ENCODE assay signal across 1 cellular context in the genomic region with DNA sequence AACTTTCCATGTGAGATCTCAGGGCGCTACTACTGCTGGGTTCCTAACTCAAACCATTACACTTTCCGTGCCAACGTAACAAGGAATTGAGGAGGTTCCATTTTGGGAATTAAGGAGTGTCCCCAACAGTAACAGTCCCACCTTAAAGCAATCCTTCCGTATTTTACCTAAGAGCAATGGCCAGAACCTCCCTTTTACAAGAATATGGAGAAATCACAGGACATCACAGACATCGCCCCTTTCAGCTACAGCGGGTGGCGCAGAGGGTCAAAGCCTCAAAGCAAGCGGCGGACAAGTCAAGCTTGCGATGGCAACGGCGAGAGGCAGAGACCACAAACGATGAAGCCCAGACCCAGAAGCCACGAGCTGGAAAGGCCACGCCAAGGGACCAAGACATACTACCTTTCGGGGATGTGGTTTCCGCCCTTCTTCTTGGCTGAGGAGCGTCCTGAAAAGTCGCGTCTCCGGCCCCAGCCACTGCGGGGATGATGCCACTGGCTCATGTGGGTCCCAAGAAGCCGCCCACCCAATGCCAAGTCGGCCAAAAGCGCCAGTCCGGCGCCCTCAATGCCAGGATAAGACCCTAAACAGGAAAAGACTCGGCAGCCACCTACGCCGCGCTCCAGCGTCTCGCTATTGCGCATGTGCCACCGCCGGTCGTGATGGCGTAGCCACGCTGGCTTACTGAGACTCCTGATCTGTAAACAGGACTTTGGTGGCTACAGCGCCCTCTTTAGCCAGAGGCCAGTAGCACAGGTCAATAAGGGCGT.
TF ChIP-seq lines count a peak whose summit lies in the region.

Gene DUSP11 (minus strand): TSS at position 632 of the 770 bp plus-strand sequence. CDS start 129 bp downstream, at position 503.

TF ChIP-seq in HepG2, 621 proteins besides CTCF, POLR2A, EP300 and RAD21 (continued from another document and continues in another):
- TF ChIP-seq, protein P1, sequence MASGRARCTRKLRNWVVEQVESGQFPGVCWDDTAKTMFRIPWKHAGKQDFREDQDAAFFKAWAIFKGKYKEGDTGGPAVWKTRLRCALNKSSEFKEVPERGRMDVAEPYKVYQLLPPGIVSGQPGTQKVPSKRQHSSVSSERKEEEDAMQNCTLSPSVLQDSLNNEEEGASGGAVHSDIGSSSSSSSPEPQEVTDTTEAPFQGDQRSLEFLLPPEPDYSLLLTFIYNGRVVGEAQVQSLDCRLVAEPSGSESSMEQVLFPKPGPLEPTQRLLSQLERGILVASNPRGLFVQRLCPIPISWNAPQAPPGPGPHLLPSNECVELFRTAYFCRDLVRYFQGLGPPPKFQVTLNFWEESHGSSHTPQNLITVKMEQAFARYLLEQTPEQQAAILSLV (CRISPR knock-in tag; IDR thresholded peaks at IDR 0.05; ENCODE audit: borderline replicate concordance) = peak; percentile 94
- TF ChIP-seq GPBP1L1 (CRISPR knock-in tag; IDR thresholded peaks at IDR 0.05) = no peak
- no peak for TF ChIP-seq LCORL (IDR thresholded peaks at IDR 0.05)
- 0 out of 2 replicates have a peak, but pooled peaks have one; percentile 48 for TF ChIP-seq LCORL (CRISPR knock-in tag; IDR thresholded peaks at IDR 0.05)
- peak; percentile 28; the same call in 1 of the 2 replicates for TF ChIP-seq HES4 (CRISPR knock-in tag; IDR thresholded peaks at IDR 0.05; ENCODE audit: borderline replicate concordance)
- no peak for TF ChIP-seq ZFP36L1 (CRISPR knock-in tag; IDR thresholded peaks at IDR 0.05)
- no peak for TF ChIP-seq ZNF496 (CRISPR knock-in tag; IDR thresholded peaks at IDR 0.05; ENCODE audit: insufficient replicate concordance)
- peak; percentile 70; the same call in 1 of the 2 replicates for TF ChIP-seq ZNF737 (CRISPR knock-in tag; IDR thresholded peaks at IDR 0.05; ENCODE audit: borderline replicate concordance)
- TF ChIP-seq HNRNPL (IDR thresholded peaks at IDR 0.05; ENCODE audit: low read depth, low read length) = 0 out of 2 replicates have a peak, but pooled peaks have one; percentile 39
- peak; percentile 59; the same call in 1 of the 2 replicates for TF ChIP-seq ZSCAN30 (CRISPR knock-in tag; IDR thresholded peaks at IDR 0.05)
- TF ChIP-seq ZNF225 (CRISPR knock-in tag; IDR thresholded peaks at IDR 0.05) = peak; percentile 80
- no peak; the same call in 1 of the 2 replicates for TF ChIP-seq SP5 (CRISPR knock-in tag; IDR thresholded peaks at IDR 0.05; ENCODE audit: borderline replicate concordance, low read depth)
- no peak for TF ChIP-seq HNRNPK (IDR thresholded peaks at IDR 0.05; ENCODE audit: low read depth, low read length, poor library complexity, severe bottlenecking)
- peak; percentile 96; the same call in 1 of the 2 replicates for TF ChIP-seq ARID2 (CRISPR knock-in tag; IDR thresholded peaks at IDR 0.05; ENCODE audit: borderline replicate concordance)
- peak; percentile 87 for TF ChIP-seq TARDBP (CRISPR knock-in tag; IDR thresholded peaks at IDR 0.05)
- TF ChIP-seq ZZZ3 (CRISPR knock-in tag; IDR thresholded peaks at IDR 0.05; ENCODE audit: borderline replicate concordance) = 0 out of 2 replicates have a peak, but pooled peaks have one; percentile 27
- TF ChIP-seq MAZ (IDR thresholded peaks at IDR 0.05; ENCODE audit: borderline replicate concordance, low read depth, low read length) = no peak
- TF ChIP-seq MAZ (CRISPR knock-in tag; IDR thresholded peaks at IDR 0.05; ENCODE audit: low read depth) = peak; percentile 55; the same call in 1 of the 2 replicates
- TF ChIP-seq ARHGAP35 (CRISPR knock-in tag; IDR thresholded peaks at IDR 0.05; ENCODE audit: borderline replicate concordance) = peak; percentile 68; the same call in 1 of the 2 replicates
- 0 out of 2 replicates have a peak, but pooled peaks have one; percentile 67 for TF ChIP-seq BRD4 (CRISPR knock-in tag; IDR thresholded peaks at IDR 0.05)
- TF ChIP-seq ZNF33B (CRISPR knock-in tag; IDR thresholded peaks at IDR 0.05) = peak; percentile 85; the same call in 1 of the 2 replicates
- TF ChIP-seq, protein P2, sequence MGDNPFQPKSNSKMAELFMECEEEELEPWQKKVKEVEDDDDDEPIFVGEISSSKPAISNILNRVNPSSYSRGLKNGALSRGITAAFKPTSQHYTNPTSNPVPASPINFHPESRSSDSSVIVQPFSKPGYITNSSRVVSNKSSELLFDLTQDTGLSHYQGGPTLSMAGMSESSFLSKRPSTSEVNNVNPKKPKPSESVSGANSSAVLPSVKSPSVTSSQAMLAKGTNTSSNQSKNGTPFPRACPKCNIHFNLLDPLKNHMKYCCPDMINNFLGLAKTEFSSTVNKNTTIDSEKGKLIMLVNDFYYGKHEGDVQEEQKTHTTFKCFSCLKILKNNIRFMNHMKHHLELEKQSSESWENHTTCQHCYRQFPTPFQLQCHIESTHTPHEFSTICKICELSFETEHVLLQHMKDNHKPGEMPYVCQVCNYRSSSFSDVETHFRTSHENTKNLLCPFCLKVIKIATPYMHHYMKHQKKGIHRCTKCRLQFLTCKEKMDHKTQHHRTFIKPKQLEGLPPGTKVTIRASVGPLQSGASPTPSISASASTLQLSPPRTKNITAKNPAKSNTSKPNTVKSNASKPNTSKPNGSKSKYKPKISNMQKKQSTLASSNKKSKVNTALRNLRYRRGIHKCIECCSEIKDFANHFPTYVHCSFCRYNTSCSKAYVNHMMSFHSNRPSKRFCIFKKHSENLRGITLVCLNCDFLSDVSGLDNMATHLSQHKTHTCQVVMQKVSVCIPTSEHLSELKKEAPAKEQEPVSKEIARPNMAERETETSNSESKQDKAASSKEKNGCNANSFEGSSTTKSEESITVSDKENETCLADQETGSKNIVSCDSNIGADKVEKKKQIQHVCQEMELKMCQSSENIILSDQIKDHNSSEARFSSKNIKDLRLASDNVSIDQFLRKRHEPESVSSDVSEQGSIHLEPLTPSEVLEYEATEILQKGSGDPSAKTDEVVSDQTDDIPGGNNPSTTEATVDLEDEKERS (CRISPR knock-in tag; IDR thresholded peaks at IDR 0.05) = peak; percentile 60; the same call in 1 of the 2 replicates
- TF ChIP-seq ZNF331 (CRISPR knock-in tag; IDR thresholded peaks at IDR 0.05) = peak; percentile 90
- peak; percentile 84; the same call in 1 of the 2 replicates for TF ChIP-seq ZNF788 (CRISPR knock-in tag; IDR thresholded peaks at IDR 0.05; ENCODE audit: borderline replicate concordance)
- TF ChIP-seq GABPA (IDR thresholded peaks at IDR 0.05; ENCODE audit: low read depth, low read length) = no peak
- peak; percentile 71 for TF ChIP-seq GABPA (CRISPR knock-in tag; IDR thresholded peaks at IDR 0.05; ENCODE audit: low read depth)
- TF ChIP-seq ZNF468 (CRISPR knock-in tag; IDR thresholded peaks at IDR 0.05) = 0 out of 2 replicates have a peak, but pooled peaks have one; percentile 45
- no peak for TF ChIP-seq ZNF431 (CRISPR knock-in tag; IDR thresholded peaks at IDR 0.05; ENCODE audit: borderline replicate concordance, low read depth)
- TF ChIP-seq ZNF430 (CRISPR knock-in tag; IDR thresholded peaks at IDR 0.05) = 0 out of 2 replicates have a peak, but pooled peaks have one; percentile 80
- peak; percentile 98 for TF ChIP-seq POLR2G (IDR thresholded peaks at IDR 0.05; ENCODE audit: low read depth, low read length)
- TF ChIP-seq NR2F6 (IDR thresholded peaks at IDR 0.05) = no peak; the same call in 1 of the 2 replicates
- TF ChIP-seq NR2F6 (CRISPR knock-in tag; IDR thresholded peaks at IDR 0.05) = peak; percentile 74
- TF ChIP-seq, protein P3, sequence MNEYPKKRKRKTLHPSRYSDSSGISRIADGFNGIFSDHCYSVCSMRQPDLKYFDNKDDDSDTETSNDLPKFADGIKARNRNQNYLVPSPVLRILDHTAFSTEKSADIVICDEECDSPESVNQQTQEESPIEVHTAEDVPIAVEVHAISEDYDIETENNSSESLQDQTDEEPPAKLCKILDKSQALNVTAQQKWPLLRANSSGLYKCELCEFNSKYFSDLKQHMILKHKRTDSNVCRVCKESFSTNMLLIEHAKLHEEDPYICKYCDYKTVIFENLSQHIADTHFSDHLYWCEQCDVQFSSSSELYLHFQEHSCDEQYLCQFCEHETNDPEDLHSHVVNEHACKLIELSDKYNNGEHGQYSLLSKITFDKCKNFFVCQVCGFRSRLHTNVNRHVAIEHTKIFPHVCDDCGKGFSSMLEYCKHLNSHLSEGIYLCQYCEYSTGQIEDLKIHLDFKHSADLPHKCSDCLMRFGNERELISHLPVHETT (CRISPR knock-in tag; conservative IDR thresholded peaks at IDR 0.05) = no peak
- TF ChIP-seq ZBTB42 (CRISPR knock-in tag; IDR thresholded peaks at IDR 0.05) = no peak
- TF ChIP-seq ETS1 (CRISPR knock-in tag; IDR thresholded peaks at IDR 0.05) = no peak
- no peak for TF ChIP-seq RAD51 (IDR thresholded peaks at IDR 0.05; ENCODE audit: borderline replicate concordance)
- TF ChIP-seq ZNF672 (CRISPR knock-in tag; IDR thresholded peaks at IDR 0.05) = no peak
- TF ChIP-seq SMAD1 (CRISPR knock-in tag; IDR thresholded peaks at IDR 0.05; ENCODE audit: borderline replicate concordance, low read depth) = peak; percentile 97; the same call in 1 of the 2 replicates
- TF ChIP-seq IKZF1 (IDR thresholded peaks at IDR 0.05) = no peak
- TF ChIP-seq NR2C2 (CRISPR knock-in tag; IDR thresholded peaks at IDR 0.05; ENCODE audit: borderline replicate concordance) = peak; percentile 57; the same call in 1 of the 2 replicates
- TF ChIP-seq, protein P4, sequence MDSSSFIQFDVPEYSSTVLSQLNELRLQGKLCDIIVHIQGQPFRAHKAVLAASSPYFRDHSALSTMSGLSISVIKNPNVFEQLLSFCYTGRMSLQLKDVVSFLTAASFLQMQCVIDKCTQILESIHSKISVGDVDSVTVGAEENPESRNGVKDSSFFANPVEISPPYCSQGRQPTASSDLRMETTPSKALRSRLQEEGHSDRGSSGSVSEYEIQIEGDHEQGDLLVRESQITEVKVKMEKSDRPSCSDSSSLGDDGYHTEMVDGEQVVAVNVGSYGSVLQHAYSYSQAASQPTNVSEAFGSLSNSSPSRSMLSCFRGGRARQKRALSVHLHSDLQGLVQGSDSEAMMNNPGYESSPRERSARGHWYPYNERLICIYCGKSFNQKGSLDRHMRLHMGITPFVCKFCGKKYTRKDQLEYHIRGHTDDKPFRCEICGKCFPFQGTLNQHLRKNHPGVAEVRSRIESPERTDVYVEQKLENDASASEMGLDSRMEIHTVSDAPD (CRISPR knock-in tag; IDR thresholded peaks at IDR 0.05) = no peak; the same call in 1 of the 2 replicates
- no peak for TF ChIP-seq BATF2 (CRISPR knock-in tag; IDR thresholded peaks at IDR 0.05)
- no peak; the same call in 1 of the 2 replicates for TF ChIP-seq ZNF460 (CRISPR knock-in tag; IDR thresholded peaks at IDR 0.05; ENCODE audit: borderline replicate concordance)
- peak; percentile 94 for TF ChIP-seq HOMEZ (CRISPR knock-in tag; IDR thresholded peaks at IDR 0.05; ENCODE audit: low read depth)
- TF ChIP-seq ZMYM3 (CRISPR knock-in tag; IDR thresholded peaks at IDR 0.05) = peak; percentile 58; the same call in 1 of the 2 replicates
- no peak for TF ChIP-seq SRSF4 (IDR thresholded peaks at IDR 0.05; ENCODE audit: low read depth, low read length, poor library complexity, severe bottlenecking)
- TF ChIP-seq, protein P5, sequence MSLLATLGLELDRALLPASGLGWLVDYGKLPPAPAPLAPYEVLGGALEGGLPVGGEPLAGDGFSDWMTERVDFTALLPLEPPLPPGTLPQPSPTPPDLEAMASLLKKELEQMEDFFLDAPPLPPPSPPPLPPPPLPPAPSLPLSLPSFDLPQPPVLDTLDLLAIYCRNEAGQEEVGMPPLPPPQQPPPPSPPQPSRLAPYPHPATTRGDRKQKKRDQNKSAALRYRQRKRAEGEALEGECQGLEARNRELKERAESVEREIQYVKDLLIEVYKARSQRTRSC (CRISPR knock-in tag; IDR thresholded peaks at IDR 0.05; ENCODE audit: low read depth) = no peak
